ENCODE assay signal across 9 cellular contexts in genomic region chr12:76866726-76867125, GRCh38. TPM values are rescaled to one million over a fixed set of nuclear protein-coding genes. Genes with fewer than 3 reads are reported as not detected.
DNase-seq lines count a peak whose midpoint lies in the region; TF ChIP-seq lines count a peak whose summit lies in the region.
"Had no signal": no experiment of that assay in that cellular context is flagged by ENCODE, and none has a peak within 500 bp of the region (broad histone marks: within the 10 kb centered on the region; RNA-seq: fewer than 3 reads in every experiment).

No MANE protein-coding gene starts in this region.

- intact Hi-C loops in activated T-helper 2 cell treated with anti-CD3 and anti-CD28 coated beads, Interferon-gamma antibody, Interleukin-2, Interleukin-4, amounts not matched to agents 10 μg/mL and 5 μg/mL and 100 μg/mL, durations not matched to agents 14 hours and 24 hours and 36 hours (cut with micrococcal nuclease): no loop called here

- H3K4me1 Mint-ChIP-seq in activated T-helper 2 cell treated with anti-CD3 and anti-CD28 coated beads, Interferon-gamma antibody, Interleukin-2, Interleukin-4, amounts not matched to agents 10 μg/mL and 5 μg/mL and 100 μg/mL, durations not matched to agents 14 hours and 24 hours and 36 hours (ENCODE audit: low read depth): no peaks in the 10 kb centered on the region
- H3K4me1 Mint-ChIP-seq: activated CD4-positive, alpha-beta memory T cell treated with anti-CD3 and anti-CD28 coated beads, Interleukin-2, amount 10 ng/mL, durations not matched to agents 7 days and 5 days had no signal

- no peaks in the 10 kb centered on the region for H3K27me3 ChIP-seq in BLaER1 treated with 17β-estradiol and CSF1 and Interleukin-3, amounts not matched to agents 10 nM and 100 nM
- H3K27me3 ChIP-seq in iPS-20b (ENCODE audit: insufficient read depth, low read length): no peaks in the 10 kb centered on the region

- H3K9me3 ChIP-seq in BLaER1 treated with 17β-estradiol and CSF1 and Interleukin-3, amounts not matched to agents 10 nM and 100 nM (replicated peaks in 1 of 11): peaks cover 0 to 27% (median 11%) of the 10 kb centered on the region in 11 experiments; a peak in 12 of 22 replicates
- H3K9me3 ChIP-seq in iPS-20b (ENCODE audit: insufficient read depth, low read depth, low read length): no peaks in the 10 kb centered on the region

- peak overlapping the region; percentile 72 to 97 (median 87) for H3K4me2 ChIP-seq in BLaER1 treated with 17β-estradiol and CSF1 and Interleukin-3, amounts not matched to agents 10 nM and 100 nM

- no peak for TF ChIP-seq CTCF in HFF-Myc (IDR thresholded peaks at IDR 0.05; ENCODE audit: low read depth, low read length, missing control alignments)

- no peaks in the 10 kb centered on the region for H4K20me1 ChIP-seq in BLaER1 treated with 17β-estradiol and CSF1 and Interleukin-3, amounts not matched to agents 10 nM and 100 nM

- H3K36me3 Mint-ChIP-seq in activated T-helper 2 cell treated with anti-CD3 and anti-CD28 coated beads, Interferon-gamma antibody, Interleukin-2, Interleukin-4, amounts not matched to agents 10 μg/mL and 5 μg/mL and 100 μg/mL, durations not matched to agents 14 hours and 24 hours and 36 hours (ENCODE audit: low read depth): no peaks in the 10 kb centered on the region

- DNase-seq in HFF-Myc (ENCODE audit: extremely low read depth, low read depth) (peak; percentile 78), NCI-H526 treated with DMSO at 0.1 percent for 48 hours (lab: John Stamatoyannopoulos, UW) (peak; percentile 35), NCI-H226 (no peak), LoVo (ENCODE audit: low spot score) (no peak)
- DNase-seq in activated T-helper 2 cell treated with anti-CD3 and anti-CD28 coated beads, Interferon-gamma antibody, Interleukin-2, Interleukin-4, amounts not matched to agents 10 μg/mL and 5 μg/mL and 100 μg/mL, durations not matched to agents 14 hours and 24 hours and 36 hours (ENCODE audit: low spot score): no peak
- DNase-seq in activated CD4-positive, alpha-beta T cell treated with anti-CD3 and anti-CD28 coated beads, Interleukin-2, amount 50 U/mL, for 48 hours: no peak
- DNase-seq: activated CD4-positive, alpha-beta memory T cell treated with anti-CD3 and anti-CD28 coated beads, Interleukin-2, amount 10 ng/mL, durations not matched to agents 7 days and 5 days had no signal

- H3K4me3 Mint-ChIP-seq in activated T-helper 2 cell treated with anti-CD3 and anti-CD28 coated beads, Interferon-gamma antibody, Interleukin-2, Interleukin-4, amounts not matched to agents 10 μg/mL and 5 μg/mL and 100 μg/mL, durations not matched to agents 14 hours and 24 hours and 36 hours (ENCODE audit: low read depth): no peak overlapping the region
- H3K4me3 Mint-ChIP-seq: activated CD4-positive, alpha-beta memory T cell treated with anti-CD3 and anti-CD28 coated beads, Interleukin-2, amount 10 ng/mL, durations not matched to agents 7 days and 5 days had no signal

- H3K9me3 Mint-ChIP-seq in activated T-helper 2 cell treated with anti-CD3 and anti-CD28 coated beads, Interferon-gamma antibody, Interleukin-2, Interleukin-4, amounts not matched to agents 10 μg/mL and 5 μg/mL and 100 μg/mL, durations not matched to agents 14 hours and 24 hours and 36 hours: no peaks in the 10 kb centered on the region
- H3K9me3 Mint-ChIP-seq: activated CD4-positive, alpha-beta memory T cell treated with anti-CD3 and anti-CD28 coated beads, Interleukin-2, amount 10 ng/mL, durations not matched to agents 7 days and 5 days had no signal

- H3K9ac ChIP-seq in BLaER1 treated with 17β-estradiol and CSF1 and Interleukin-3, amounts not matched to agents 10 nM and 100 nM: peak overlapping the region in 9 of 11 experiments; percentile 46 to 74 (median 67); a peak in 18 of 22 replicates
- H3K9ac ChIP-seq in iPS-20b (ENCODE audit: low read depth, low read length): peak overlapping the region; percentile 24; the same call in 1 of the 2 replicates

- H3K36me3 ChIP-seq in BLaER1 treated with 17β-estradiol and CSF1 and Interleukin-3, amounts not matched to agents 10 nM and 100 nM: peaks cover 0 to 26% (median 10%) of the 10 kb centered on the region in 11 experiments; a peak in 10 of 22 replicates
- H3K36me3 ChIP-seq in iPS-20b (ENCODE audit: insufficient read depth, low read depth, low read length): peaks cover 32% of the 10 kb centered on the region

- peak overlapping the region in 8 of 10 experiments; percentile 21 to 56 (median 46); a peak in 13 of 20 replicates for H3K4me3 ChIP-seq in BLaER1 treated with 17β-estradiol and CSF1 and Interleukin-3, amounts not matched to agents 10 nM and 100 nM
- H3K4me3 ChIP-seq in HFF-Myc (replicated peaks; ENCODE audit: low read depth, low read length) (no peak overlapping the region), iPS-20b (ENCODE audit: low read length) (no peak overlapping the region)

- no peak overlapping the region for H3K27ac Mint-ChIP-seq in activated T-helper 2 cell treated with anti-CD3 and anti-CD28 coated beads, Interferon-gamma antibody, Interleukin-2, Interleukin-4, amounts not matched to agents 10 μg/mL and 5 μg/mL and 100 μg/mL, durations not matched to agents 14 hours and 24 hours and 36 hours
- H3K27ac Mint-ChIP-seq: activated CD4-positive, alpha-beta memory T cell treated with anti-CD3 and anti-CD28 coated beads, Interleukin-2, amount 10 ng/mL, durations not matched to agents 7 days and 5 days had no signal

- peak overlapping the region in 10 of 11 experiments; percentile 15 to 84 (median 76); a peak in 20 of 22 replicates for H3K27ac ChIP-seq in BLaER1 treated with 17β-estradiol and CSF1 and Interleukin-3, amounts not matched to agents 10 nM and 100 nM
- H3K27ac ChIP-seq in iPS-20b (ENCODE audit: low read length): no peak overlapping the region

- peaks cover 10% of the 10 kb centered on the region for H3K27me3 Mint-ChIP-seq in activated T-helper 2 cell treated with anti-CD3 and anti-CD28 coated beads, Interferon-gamma antibody, Interleukin-2, Interleukin-4, amounts not matched to agents 10 μg/mL and 5 μg/mL and 100 μg/mL, durations not matched to agents 14 hours and 24 hours and 36 hours (ENCODE audit: low read depth)

- H3K4me1 ChIP-seq in BLaER1 treated with 17β-estradiol and CSF1 and Interleukin-3, amounts not matched to agents 10 nM and 100 nM: peaks cover 46 to 86% (median 59%) of the 10 kb centered on the region in 10 experiments
- peaks cover 19% of the 10 kb centered on the region; the same call in 1 of the 2 replicates for H3K4me1 ChIP-seq in iPS-20b (ENCODE audit: insufficient read depth, low read length)

RNA-seq across cellular contexts. Expression of gene CSRP2, which starts 12.1 kb away (rescaled TPM):
- 0.84 and 3.5 TPM in 2 replicates for total RNA-seq in activated T-helper 2 cell treated with anti-CD3 and anti-CD28 coated beads, Interferon-gamma antibody, Interleukin-2, Interleukin-4, amounts not matched to agents 10 μg/mL and 5 μg/mL and 100 μg/mL, durations not matched to agents 14 hours and 24 hours and 36 hours

Comparison
In these comparisons a context has a peak if more than half of its experiments do, and no peak if none do; other contexts are left out.
1. H3K4me3 ChIP-seq: peak in BLaER1 treated with 17β-estradiol and CSF1 and Interleukin-3, amounts not matched to agents 10 nM and 100 nM (8 of 10); none in HFF-Myc (single experiment) and iPS-20b (single experiment).
2. DNase-seq: peak in HFF-Myc (single experiment) and NCI-H526 treated with DMSO at 0.1 percent for 48 hours (single experiment); none in NCI-H226 (single experiment), activated T-helper 2 cell treated with anti-CD3 and anti-CD28 coated beads, Interferon-gamma antibody, Interleukin-2, Interleukin-4, amounts not matched to agents 10 μg/mL and 5 μg/mL and 100 μg/mL, durations not matched to agents 14 hours and 24 hours and 36 hours (single experiment), activated CD4-positive, alpha-beta T cell treated with anti-CD3 and anti-CD28 coated beads, Interleukin-2, amount 50 U/mL, for 48 hours (0 of 2) and LoVo (single experiment).